In the genomic region with DNA sequence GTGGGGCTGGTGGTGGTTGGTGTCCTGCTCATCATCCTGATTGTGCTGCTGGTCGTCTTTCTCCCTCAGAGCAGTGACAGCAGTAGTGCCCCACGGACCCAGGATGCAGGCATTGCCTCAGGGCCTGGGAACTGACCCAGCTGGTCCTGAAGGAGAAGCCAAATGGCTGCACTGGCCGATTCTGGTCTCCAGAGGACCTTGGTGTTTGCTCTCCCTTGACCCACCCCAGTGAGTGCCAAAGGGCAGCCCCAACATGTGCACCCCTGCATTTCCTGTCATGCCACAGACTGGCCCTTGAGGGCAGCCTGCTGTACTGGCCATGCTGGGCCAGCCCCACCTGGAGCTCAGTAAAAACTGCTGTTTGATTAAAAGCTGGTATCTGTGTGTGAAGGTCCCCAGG, we compare ENCODE assay signal across 16 cellular contexts. TPM values are rescaled to one million over a fixed set of nuclear protein-coding genes. Genes with fewer than 3 reads are reported as not detected.
DNase-seq lines count a peak whose midpoint lies in the region; ATAC-seq, FAIRE-seq and TF ChIP-seq lines count a peak whose summit lies in the region.
"Had no signal": no experiment of that assay in that cellular context is flagged by ENCODE, and none has a peak within 500 bp of the region (broad histone marks: within the 10 kb centered on the region; RNA-seq: fewer than 3 reads in every experiment).

No MANE protein-coding gene starts in this region.

- WGBS in HepG2 (ENCODE audit: low lambda C conversion rate): no CpG with 5 or more reads among the region's 3 CpGs

- H3K4me2 ChIP-seq in HepG2 (ENCODE audit: low read depth, low read length): peak overlapping the region; percentile 38

- H3K4me1 ChIP-seq in HepG2 (ENCODE audit: insufficient read depth, low read length) (peaks cover 86% of the 10 kb centered on the region), gastrocnemius medialis (peaks cover 67 to 73% of the 10 kb centered on the region in 2 donors)

- H3K36me3 ChIP-seq in HepG2 (replicated peaks in 1 of 2; ENCODE audit: control insufficient read depth in 1 of 2, insufficient read depth in 2 of 2, low read length in 2 of 2): peaks cover 0 to 12% of the 10 kb centered on the region in 2 experiments
- H3K36me3 ChIP-seq in gastrocnemius medialis: peaks cover 0 to 18% of the 10 kb centered on the region in 2 donors

- POLR2A ChIA-PET in HepG2 (lab: Yijun Ruan, JAX) (interaction anchor here (1.6 to 25.9 kb wide), 7 partner anchors 0 to 268 kb away, joined by 4 to 795 read pairs (median 116); partner anchors contain the start of genes C2orf68, GGCX, MAT2A and RNF181), WTC11 (lab: Charles Lee) (no interaction called here)

- peak overlapping the region; percentile 40 for H3K4me3 Mint-ChIP-seq in activated T-cell treated with anti-CD3 and anti-CD28 coated beads, Interleukin-2, amount 50 U/mL, for 4 hours
- no peak overlapping the region for H3K4me3 Mint-ChIP-seq in activated T-cell treated with anti-CD3 and anti-CD28 coated beads, Interleukin-2, amount 50 U/mL, for 72 hours
- H3K4me3 Mint-ChIP-seq in IgD-negative memory B cell (peak overlapping the region in 3 of 4 donors; percentile 9 to 96 (median 52)), WTC11 (no peak overlapping the region), CD14-positive monocyte (no peak overlapping the region), nephron progenitor cell (no peak overlapping the region)

- CTCF ChIA-PET in HepG2 (lab: Yijun Ruan, JAX; ENCODE audit: low intra/inter-chr PET ratio, low total read pairs): no interaction called here
- CTCF ChIA-PET in WTC11 (lab: Charles Lee): no interaction called here

- H3K9me3 ChIP-seq in HepG2 (ENCODE audit: low read length) (no peaks in the 10 kb centered on the region), gastrocnemius medialis (no peaks in the 10 kb centered on the region)
- H3K9me3 ChIP-seq: MG63 had no signal

- no TSS peak for BruUV-seq in HepG2 (replicated peaks; lab: Mats Ljungman, UMichigan)

- TF ChIP-seq CTCF in HepG2 (CRISPR knock-in tag; IDR thresholded peaks at IDR 0.05) (peak; percentile 47), gastrocnemius medialis (IDR thresholded peaks at IDR 0.05 in 4 of 5, conservative IDR thresholded peaks at IDR 0.05 in 1 of 5) (no peak), WTC11 (IDR thresholded peaks at IDR 0.05) (no peak), CD14-positive monocyte (IDR thresholded peaks at IDR 0.05) (no peak), nephron progenitor cell (IDR thresholded peaks at IDR 0.05) (no peak)

- 0 out of 2 replicates have a peak, but pooled peaks cover 3% of the 10 kb centered on the region for H4K20me1 ChIP-seq in HepG2 (ENCODE audit: insufficient read depth, low read length)

- no peak overlapping the region for H3K27ac ChIP-seq in HepG2 (ENCODE audit: extremely low read length, insufficient read depth, low read length)
- peak overlapping the region in 3 of 4 donors; percentile 13 to 99 (median 19) for H3K27ac ChIP-seq in gastrocnemius medialis
- H3K27ac ChIP-seq: GM23248 had no signal

- H3K4me3 ChIP-seq in HepG2 (replicated peaks in 1 of 3; ENCODE audit: insufficient read depth in 1 of 3, low read depth in 2 of 3, low read length in 3 of 3) (no peak overlapping the region), gastrocnemius medialis (no peak overlapping the region)
- H3K4me3 ChIP-seq: GM23248, MG63 had no signal

- TF ChIP-seq POLR2A in HepG2 (IDR thresholded peaks at IDR 0.05; ENCODE audit: insufficient read depth in 1 of 2, low read depth in 2 of 2, low read length in 2 of 2) (no peak), gastrocnemius medialis (IDR thresholded peaks at IDR 0.05) (no peak)

- no peak overlapping the region for H3K27ac Mint-ChIP-seq in activated T-cell treated with anti-CD3 and anti-CD28 coated beads, Interleukin-2, amount 50 U/mL, for 72 hours
- H3K27ac Mint-ChIP-seq in IgD-negative memory B cell: peak overlapping the region in 2 of 3 donors; percentile 26 to 88
- H3K27ac Mint-ChIP-seq in WTC11: no peak overlapping the region
- H3K27ac Mint-ChIP-seq in CD14-positive monocyte: peak overlapping the region in 2 of 7 donors; percentile 6 to 45
- no peak overlapping the region for H3K27ac Mint-ChIP-seq in nephron progenitor cell

- H2AFZ ChIP-seq in HepG2 (ENCODE audit: low read length): no peak overlapping the region
- H2AFZ ChIP-seq: GM23248 had no signal

- H3K36me3 Mint-ChIP-seq in activated T-cell treated with anti-CD3 and anti-CD28 coated beads, Interleukin-2, amount 50 U/mL, for 4 hours (ENCODE audit: insufficient read depth): peaks cover 1% of the 10 kb centered on the region
- H3K36me3 Mint-ChIP-seq in activated T-cell treated with anti-CD3 and anti-CD28 coated beads, Interleukin-2, amount 50 U/mL, for 72 hours (ENCODE audit: insufficient read depth in 2 of 2): peaks cover 2 to 6% of the 10 kb centered on the region in 2 donors
- peaks cover 3% of the 10 kb centered on the region for H3K36me3 Mint-ChIP-seq in IgD-negative memory B cell
- peaks cover 12% of the 10 kb centered on the region for H3K36me3 Mint-ChIP-seq in WTC11
- peaks cover 27 to 32% of the 10 kb centered on the region in 2 donors for H3K36me3 Mint-ChIP-seq in CD14-positive monocyte
- no peaks in the 10 kb centered on the region for H3K36me3 Mint-ChIP-seq in nephron progenitor cell (ENCODE audit: low read depth)

- no peak for TF ChIP-seq EP300 in HepG2 (IDR thresholded peaks at IDR 0.05; ENCODE audit: low read depth in 2 of 2, low read length in 2 of 2)
- no peak for TF ChIP-seq EP300 in HepG2 (CRISPR knock-in tag; IDR thresholded peaks at IDR 0.05; ENCODE audit: borderline replicate concordance)

- no peak for DNase-seq in activated T-cell treated with anti-CD3 and anti-CD28 coated beads, Interleukin-2, amount 50 U/mL, for 4 hours
- no peak for DNase-seq in activated T-cell treated with anti-CD3 and anti-CD28 coated beads, Interleukin-2, amount 50 U/mL, for 72 hours
- DNase-seq in HepG2 (ENCODE audit: low spot score) (peak; percentile 44), gastrocnemius medialis (no peak), WTC11 (ENCODE audit: low spot score) (no peak), CD14-positive monocyte (ENCODE audit: low spot score) (no peak), nephron progenitor cell (no peak)
- DNase-seq: ACHN; CD4-positive, alpha-beta memory T cell; GM23248; MG63; NCI-H1105; NCI-H187 treated with DMSO at 0.1 percent for 48 hours; NCI-H446 had no signal

- in situ Hi-C loops in HepG2 (cut with HindIII; ENCODE audit: extremely low pct_ligation_motif_present, low pct_unique_long_range_greater_than_20kb): no loop called here
- in situ Hi-C loops in gastrocnemius medialis (cut with MboI; ENCODE audit: low sequenced_read_pairs in 4 of 4): no loop called here

- no peak for FAIRE-seq in HepG2 (lab: Jason Lieb, UNC)

- H3K9me3 Mint-ChIP-seq in activated T-cell treated with anti-CD3 and anti-CD28 coated beads, Interleukin-2, amount 50 U/mL, for 4 hours: no peaks in the 10 kb centered on the region
- no peaks in the 10 kb centered on the region for H3K9me3 Mint-ChIP-seq in activated T-cell treated with anti-CD3 and anti-CD28 coated beads, Interleukin-2, amount 50 U/mL, for 72 hours
- H3K9me3 Mint-ChIP-seq in IgD-negative memory B cell (no peaks in the 10 kb centered on the region), WTC11 (no peaks in the 10 kb centered on the region), CD14-positive monocyte (peaks cover 0 to 2% (median 0%) of the 10 kb centered on the region in 7 donors), nephron progenitor cell (no peaks in the 10 kb centered on the region)

- H3K9ac ChIP-seq in HepG2 (ENCODE audit: insufficient read depth, low read depth, low read length): no peak overlapping the region; the same call in 1 of the 2 replicates
- H3K9ac ChIP-seq: GM23248 had no signal

- peaks cover 23% of the 10 kb centered on the region for H3K79me2 ChIP-seq in HepG2 (ENCODE audit: insufficient read depth, low read length)

- no peak for ATAC-seq in activated T-cell treated with anti-CD3 and anti-CD28 coated beads, Interleukin-2, amount 50 U/mL, for 4 hours
- no peak for ATAC-seq in activated T-cell treated with anti-CD3 and anti-CD28 coated beads, Interleukin-2, amount 50 U/mL, for 72 hours (replicated peaks in 1 of 2)
- peak; percentile 21 for ATAC-seq in HepG2
- ATAC-seq in gastrocnemius medialis: no peak
- ATAC-seq in WTC11: no peak
- ATAC-seq: Right ventricle myocardium inferior had no signal

- intact Hi-C loops in HepG2 (cut with micrococcal nuclease; ENCODE audit: unreplicated experiment) (no loop called here), gastrocnemius medialis (cut with DNase I; ENCODE audit: low total_unique reads) (no loop called here), CD14-positive monocyte (cut with micrococcal nuclease) (no loop called here)

- peak; percentile 36; the same call in 1 of the 2 replicates for TF ChIP-seq RAD21 in HepG2 (CRISPR knock-in tag; IDR thresholded peaks at IDR 0.05)

- peaks cover 34% of the 10 kb centered on the region for H3K4me1 Mint-ChIP-seq in activated T-cell treated with anti-CD3 and anti-CD28 coated beads, Interleukin-2, amount 50 U/mL, for 4 hours (ENCODE audit: low read depth)
- H3K4me1 Mint-ChIP-seq in activated T-cell treated with anti-CD3 and anti-CD28 coated beads, Interleukin-2, amount 50 U/mL, for 72 hours (ENCODE audit: low read depth): peaks cover 29% of the 10 kb centered on the region
- peaks cover 15 to 28% (median 15%) of the 10 kb centered on the region in 3 donors for H3K4me1 Mint-ChIP-seq in IgD-negative memory B cell
- H3K4me1 Mint-ChIP-seq in WTC11: peaks cover 14% of the 10 kb centered on the region
- H3K4me1 Mint-ChIP-seq in CD14-positive monocyte: peaks cover 69% of the 10 kb centered on the region
- H3K4me1 Mint-ChIP-seq in nephron progenitor cell: peaks cover 55% of the 10 kb centered on the region

- H3K27me3 ChIP-seq in HepG2 (ENCODE audit: control insufficient read depth in 1 of 2, insufficient read depth in 2 of 2, low read length in 2 of 2): no peaks in the 10 kb centered on the region; a peak in 1 of 5 replicates
- no peaks in the 10 kb centered on the region for H3K27me3 ChIP-seq in gastrocnemius medialis
- H3K27me3 ChIP-seq: MG63 had no signal

- H3K27me3 Mint-ChIP-seq in activated T-cell treated with anti-CD3 and anti-CD28 coated beads, Interleukin-2, amount 50 U/mL, for 4 hours (ENCODE audit: low read depth): no peaks in the 10 kb centered on the region
- H3K27me3 Mint-ChIP-seq in activated T-cell treated with anti-CD3 and anti-CD28 coated beads, Interleukin-2, amount 50 U/mL, for 72 hours (ENCODE audit: low read depth): no peaks in the 10 kb centered on the region
- no peaks in the 10 kb centered on the region for H3K27me3 Mint-ChIP-seq in IgD-negative memory B cell
- peaks cover 13% of the 10 kb centered on the region for H3K27me3 Mint-ChIP-seq in WTC11 (ENCODE audit: low read depth)
- H3K27me3 Mint-ChIP-seq in CD14-positive monocyte (ENCODE audit: low read depth in 3 of 3): peaks cover 0 to 7% (median 0%) of the 10 kb centered on the region in 3 donors
- H3K27me3 Mint-ChIP-seq in nephron progenitor cell (ENCODE audit: low read depth, poor library complexity): peaks cover 3% of the 10 kb centered on the region
- H3K27me3 Mint-ChIP-seq: CD4-positive, alpha-beta memory T cell had no signal

RNA-seq across cellular contexts. Expression of gene RNF181, which starts 2.5 kb away (rescaled TPM):
- 100 to 1,000 TPM in 1 of 3 donors, 10 to 100 TPM in 2; 87.8 to 108 (median 94.0) TPM for total RNA-seq in activated T-cell treated with anti-CD3 and anti-CD28 coated beads, Interleukin-2, amount 50 U/mL, for 4 hours
- 100 to 1,000 TPM; 114 to 129 TPM for total RNA-seq in activated T-cell treated with anti-CD3 and anti-CD28 coated beads, Interleukin-2, amount 50 U/mL, for 72 hours
- polyA plus RNA-seq in IgD-negative memory B cell (206 TPM), HepG2 (2011; rRNA removed) (578 and 594 TPM in 2 replicates), CD14-positive monocyte (100 to 1,000 TPM; 382 to 475 TPM)
- total RNA-seq in HepG2 (2016; rRNA removed; fragmentation: Illumina TruSeq; extraction: Trizol) (224 and 234 TPM in 2 replicates), gastrocnemius medialis (100 to 1,000 TPM; 207 to 235 (median 215) TPM), WTC11 (2021) (95.4 to 108 TPM (median 102 TPM) in 3 replicates)
- total RNA-seq in HepG2 (2016; cell fraction: cytosol; rRNA removed; fragmentation: Illumina TruSeq; extraction: Trizol; ENCODE audit: low read depth): 68.8 and 79.7 TPM in 2 replicates
- total RNA-seq in HepG2 (2016; cell fraction: insoluble cytoplasmic fraction; rRNA removed; fragmentation: Illumina TruSeq; extraction: Trizol): 237 and 239 TPM in 2 replicates
- 60.8 and 63.4 TPM in 2 replicates for total RNA-seq in HepG2 (2016; cell fraction: membrane; rRNA removed; fragmentation: Illumina TruSeq; extraction: Trizol)
- total RNA-seq in HepG2 (2016; cell fraction: nucleus; rRNA removed; fragmentation: Illumina TruSeq; extraction: Trizol): 99.4 and 107 TPM in 2 replicates
- 700 and 712 TPM in 2 replicates for polyA plus RNA-seq in HepG2 (2011; cell fraction: cytosol; rRNA removed)
- polyA plus RNA-seq in HepG2 (2011; cell fraction: nucleus; rRNA removed): 285 and 326 TPM in 2 replicates
- polyA plus RNA-seq in HepG2 (2012): 240 and 307 TPM in 2 replicates
- 54.1 and 54.2 TPM in 2 replicates for polyA plus RNA-seq in HepG2 (2016; cell fraction: cytosol; fragmentation: Illumina TruSeq; extraction: Trizol; ENCODE audit: low read depth)
- polyA plus RNA-seq in HepG2 (2016; cell fraction: insoluble cytoplasmic fraction; fragmentation: Illumina TruSeq; extraction: Trizol; ENCODE audit: low read depth): 189 and 200 TPM in 2 replicates
- polyA plus RNA-seq in HepG2 (2016; cell fraction: membrane; fragmentation: Illumina TruSeq; extraction: Trizol; ENCODE audit: low read depth): 43.8 and 45.1 TPM in 2 replicates
- 124 and 147 TPM in 2 replicates for polyA plus RNA-seq in HepG2 (2016; cell fraction: nucleus; fragmentation: Illumina TruSeq; extraction: Trizol; ENCODE audit: insufficient read depth, low read depth)
- 200 and 300 TPM in 2 replicates for polyA minus RNA-seq in HepG2 (2011; rRNA and poly(A)+ RNA removed; ENCODE audit: low replicate concordance)
- 65.6 and 78.5 TPM in 2 replicates for polyA minus RNA-seq in HepG2 (2011; cell fraction: cytosol; rRNA and poly(A)+ RNA removed)
- 59.9 and 82.9 TPM in 2 replicates for polyA minus RNA-seq in HepG2 (2011; cell fraction: nucleus; rRNA and poly(A)+ RNA removed)

RNA-seq across cellular contexts. Expression of gene VAMP5, which starts 8.8 kb away (rescaled TPM):
- 10 to 100 TPM in 1 of 3 donors, 1 to 10 TPM in 2; 7.3 to 12.1 (median 9.3) TPM for total RNA-seq in activated T-cell treated with anti-CD3 and anti-CD28 coated beads, Interleukin-2, amount 50 U/mL, for 4 hours
- 10 to 100 TPM; 73.3 to 78.9 TPM for total RNA-seq in activated T-cell treated with anti-CD3 and anti-CD28 coated beads, Interleukin-2, amount 50 U/mL, for 72 hours
- 43.0 TPM for polyA plus RNA-seq in IgD-negative memory B cell
- 7.2 and 9.0 TPM in 2 replicates for total RNA-seq in HepG2 (2016; rRNA removed; fragmentation: Illumina TruSeq; extraction: Trizol)
- total RNA-seq in HepG2 (2016; cell fraction: cytosol; rRNA removed; fragmentation: Illumina TruSeq; extraction: Trizol; ENCODE audit: low read depth): 13.9 and 18.3 TPM in 2 replicates
- total RNA-seq in HepG2 (2016; cell fraction: insoluble cytoplasmic fraction; rRNA removed; fragmentation: Illumina TruSeq; extraction: Trizol): 7.1 and 9.2 TPM in 2 replicates
- total RNA-seq in HepG2 (2016; cell fraction: membrane; rRNA removed; fragmentation: Illumina TruSeq; extraction: Trizol): 12.5 and 15.9 TPM in 2 replicates
- total RNA-seq in HepG2 (2016; cell fraction: nucleus; rRNA removed; fragmentation: Illumina TruSeq; extraction: Trizol): 3.2 and 4.0 TPM in 2 replicates
- polyA plus RNA-seq in HepG2 (2011; rRNA removed): 56.7 and 68.6 TPM in 2 replicates
- polyA plus RNA-seq in HepG2 (2011; cell fraction: cytosol; rRNA removed): 87.7 and 90.8 TPM in 2 replicates
- polyA plus RNA-seq in HepG2 (2011; cell fraction: nucleus; rRNA removed): 35.8 and 44.7 TPM in 2 replicates
- polyA plus RNA-seq in HepG2 (2012): 39.4 and 46.3 TPM in 2 replicates
- polyA plus RNA-seq in HepG2 (2016; cell fraction: cytosol; fragmentation: Illumina TruSeq; extraction: Trizol; ENCODE audit: low read depth): 27.3 and 33.3 TPM in 2 replicates
- polyA plus RNA-seq in HepG2 (2016; cell fraction: insoluble cytoplasmic fraction; fragmentation: Illumina TruSeq; extraction: Trizol; ENCODE audit: low read depth): 20.9 and 22.2 TPM in 2 replicates
- polyA plus RNA-seq in HepG2 (2016; cell fraction: membrane; fragmentation: Illumina TruSeq; extraction: Trizol; ENCODE audit: low read depth): 21.7 and 27.9 TPM in 2 replicates
- polyA plus RNA-seq in HepG2 (2016; cell fraction: nucleus; fragmentation: Illumina TruSeq; extraction: Trizol; ENCODE audit: insufficient read depth, low read depth): 11.7 and 13.5 TPM in 2 replicates
- polyA minus RNA-seq in HepG2 (2011; rRNA and poly(A)+ RNA removed; ENCODE audit: low replicate concordance): 5.5 and 44.4 TPM in 2 replicates
- 7.3 and 9.1 TPM in 2 replicates for polyA minus RNA-seq in HepG2 (2011; cell fraction: cytosol; rRNA and poly(A)+ RNA removed)
- 2.0 and 4.9 TPM in 2 replicates for polyA minus RNA-seq in HepG2 (2011; cell fraction: nucleus; rRNA and poly(A)+ RNA removed)
- 10 to 100 TPM; 19.9 to 47.0 (median 36.9) TPM for total RNA-seq in gastrocnemius medialis
- total RNA-seq in WTC11 (2021): 6.3 to 7.4 TPM (median 7.0 TPM) in 3 replicates
- 100 to 1,000 TPM; 171 to 251 TPM for polyA plus RNA-seq in CD14-positive monocyte

RNA-seq across cellular contexts. Expression of gene TMEM150A, which starts 9.5 kb away (rescaled TPM):
- 10 to 100 TPM in 2 of 3 donors, 1 to 10 TPM in 1; 9.7 to 11.9 (median 10.5) TPM for total RNA-seq in activated T-cell treated with anti-CD3 and anti-CD28 coated beads, Interleukin-2, amount 50 U/mL, for 4 hours
- 1 to 10 TPM; 3.5 to 4.1 TPM for total RNA-seq in activated T-cell treated with anti-CD3 and anti-CD28 coated beads, Interleukin-2, amount 50 U/mL, for 72 hours
- 13.4 TPM for polyA plus RNA-seq in IgD-negative memory B cell
- 24.0 and 30.1 TPM in 2 replicates for total RNA-seq in HepG2 (2016; rRNA removed; fragmentation: Illumina TruSeq; extraction: Trizol)
- total RNA-seq in HepG2 (2016; cell fraction: cytosol; rRNA removed; fragmentation: Illumina TruSeq; extraction: Trizol; ENCODE audit: low read depth): 24.1 and 32.5 TPM in 2 replicates
- total RNA-seq in HepG2 (2016; cell fraction: insoluble cytoplasmic fraction; rRNA removed; fragmentation: Illumina TruSeq; extraction: Trizol): 20.6 and 30.6 TPM in 2 replicates
- 35.6 and 42.7 TPM in 2 replicates for total RNA-seq in HepG2 (2016; cell fraction: membrane; rRNA removed; fragmentation: Illumina TruSeq; extraction: Trizol)
- 27.9 and 33.6 TPM in 2 replicates for total RNA-seq in HepG2 (2016; cell fraction: nucleus; rRNA removed; fragmentation: Illumina TruSeq; extraction: Trizol)
- 70.4 and 111 TPM in 2 replicates for polyA plus RNA-seq in HepG2 (2011; rRNA removed)
- polyA plus RNA-seq in HepG2 (2011; cell fraction: cytosol; rRNA removed): 56.0 and 56.1 TPM in 2 replicates
- 277 and 295 TPM in 2 replicates for polyA plus RNA-seq in HepG2 (2011; cell fraction: nucleus; rRNA removed)
- 57.6 and 80.5 TPM in 2 replicates for polyA plus RNA-seq in HepG2 (2012)
- 35.9 and 45.2 TPM in 2 replicates for polyA plus RNA-seq in HepG2 (2016; cell fraction: cytosol; fragmentation: Illumina TruSeq; extraction: Trizol; ENCODE audit: low read depth)
- 34.2 and 35.6 TPM in 2 replicates for polyA plus RNA-seq in HepG2 (2016; cell fraction: insoluble cytoplasmic fraction; fragmentation: Illumina TruSeq; extraction: Trizol; ENCODE audit: low read depth)
- 43.2 and 51.3 TPM in 2 replicates for polyA plus RNA-seq in HepG2 (2016; cell fraction: membrane; fragmentation: Illumina TruSeq; extraction: Trizol; ENCODE audit: low read depth)
- polyA plus RNA-seq in HepG2 (2016; cell fraction: nucleus; fragmentation: Illumina TruSeq; extraction: Trizol; ENCODE audit: insufficient read depth, low read depth): 83.8 and 85.6 TPM in 2 replicates
- polyA minus RNA-seq in HepG2 (2011; rRNA and poly(A)+ RNA removed; ENCODE audit: low replicate concordance): 7.2 and 99.4 TPM in 2 replicates
- polyA minus RNA-seq in HepG2 (2011; cell fraction: cytosol; rRNA and poly(A)+ RNA removed): 17.1 and 21.3 TPM in 2 replicates
- 30.6 and 39.5 TPM in 2 replicates for polyA minus RNA-seq in HepG2 (2011; cell fraction: nucleus; rRNA and poly(A)+ RNA removed)
- 100 to 1,000 TPM in 1 of 4 donors, 10 to 100 TPM in 3; 44.4 to 102 (median 80.7) TPM for total RNA-seq in gastrocnemius medialis
- 20.9 to 23.1 TPM (median 21.6 TPM) in 3 replicates for total RNA-seq in WTC11 (2021)
- polyA plus RNA-seq in CD14-positive monocyte: 10 to 100 TPM; 24.7 to 26.6 TPM

RNA-seq across cellular contexts. Expression of gene VAMP8, which starts 15.6 kb away (rescaled TPM):
- 10 to 100 TPM; 64.6 to 75.9 (median 71.2) TPM for total RNA-seq in activated T-cell treated with anti-CD3 and anti-CD28 coated beads, Interleukin-2, amount 50 U/mL, for 4 hours
- total RNA-seq in activated T-cell treated with anti-CD3 and anti-CD28 coated beads, Interleukin-2, amount 50 U/mL, for 72 hours: 10 to 100 TPM; 85.0 to 89.5 TPM
- polyA plus RNA-seq in IgD-negative memory B cell (240 TPM), HepG2 (2011; rRNA removed) (151 and 157 TPM in 2 replicates), CD14-positive monocyte (100 to 1,000 TPM; 623 to 761 TPM)
- total RNA-seq in HepG2 (2016; rRNA removed; fragmentation: Illumina TruSeq; extraction: Trizol) (83.3 and 97.0 TPM in 2 replicates), gastrocnemius medialis (10 to 100 TPM in 1 of 4 donors, 1 to 10 TPM in 3; 5.3 to 12.1 (median 7.1) TPM), WTC11 (2021) (48.8 to 55.4 TPM (median 52.0 TPM) in 3 replicates)
- 33.0 and 34.9 TPM in 2 replicates for total RNA-seq in HepG2 (2016; cell fraction: cytosol; rRNA removed; fragmentation: Illumina TruSeq; extraction: Trizol; ENCODE audit: low read depth)
- 91.8 and 96.6 TPM in 2 replicates for total RNA-seq in HepG2 (2016; cell fraction: insoluble cytoplasmic fraction; rRNA removed; fragmentation: Illumina TruSeq; extraction: Trizol)
- 38.7 and 40.7 TPM in 2 replicates for total RNA-seq in HepG2 (2016; cell fraction: membrane; rRNA removed; fragmentation: Illumina TruSeq; extraction: Trizol)
- 36.3 and 40.3 TPM in 2 replicates for total RNA-seq in HepG2 (2016; cell fraction: nucleus; rRNA removed; fragmentation: Illumina TruSeq; extraction: Trizol)
- 149 and 196 TPM in 2 replicates for polyA plus RNA-seq in HepG2 (2011; cell fraction: cytosol; rRNA removed)
- 67.9 and 94.0 TPM in 2 replicates for polyA plus RNA-seq in HepG2 (2011; cell fraction: nucleus; rRNA removed)
- polyA plus RNA-seq in HepG2 (2012): 146 and 149 TPM in 2 replicates
- 45.1 and 52.0 TPM in 2 replicates for polyA plus RNA-seq in HepG2 (2016; cell fraction: cytosol; fragmentation: Illumina TruSeq; extraction: Trizol; ENCODE audit: low read depth)
- polyA plus RNA-seq in HepG2 (2016; cell fraction: insoluble cytoplasmic fraction; fragmentation: Illumina TruSeq; extraction: Trizol; ENCODE audit: low read depth): 141 and 157 TPM in 2 replicates
- 48.0 and 51.7 TPM in 2 replicates for polyA plus RNA-seq in HepG2 (2016; cell fraction: membrane; fragmentation: Illumina TruSeq; extraction: Trizol; ENCODE audit: low read depth)
- 89.3 and 90.1 TPM in 2 replicates for polyA plus RNA-seq in HepG2 (2016; cell fraction: nucleus; fragmentation: Illumina TruSeq; extraction: Trizol; ENCODE audit: insufficient read depth, low read depth)
- 33.8 and 60.6 TPM in 2 replicates for polyA minus RNA-seq in HepG2 (2011; rRNA and poly(A)+ RNA removed; ENCODE audit: low replicate concordance)
- 17.8 and 20.1 TPM in 2 replicates for polyA minus RNA-seq in HepG2 (2011; cell fraction: cytosol; rRNA and poly(A)+ RNA removed)
- polyA minus RNA-seq in HepG2 (2011; cell fraction: nucleus; rRNA and poly(A)+ RNA removed): 16.2 and 24.6 TPM in 2 replicates

RNA-seq across cellular contexts. Expression of gene C2orf68, which starts 18.8 kb away (rescaled TPM):
- 10 to 100 TPM; 17.1 to 21.0 (median 18.1) TPM for total RNA-seq in activated T-cell treated with anti-CD3 and anti-CD28 coated beads, Interleukin-2, amount 50 U/mL, for 4 hours
- 10 to 100 TPM; 38.9 to 48.9 TPM for total RNA-seq in activated T-cell treated with anti-CD3 and anti-CD28 coated beads, Interleukin-2, amount 50 U/mL, for 72 hours
- 18.3 TPM for polyA plus RNA-seq in IgD-negative memory B cell
- total RNA-seq in HepG2 (2016; rRNA removed; fragmentation: Illumina TruSeq; extraction: Trizol): 47.1 and 49.0 TPM in 2 replicates
- total RNA-seq in HepG2 (2016; cell fraction: cytosol; rRNA removed; fragmentation: Illumina TruSeq; extraction: Trizol; ENCODE audit: low read depth): 32.5 and 36.5 TPM in 2 replicates
- 48.7 and 49.6 TPM in 2 replicates for total RNA-seq in HepG2 (2016; cell fraction: insoluble cytoplasmic fraction; rRNA removed; fragmentation: Illumina TruSeq; extraction: Trizol)
- total RNA-seq in HepG2 (2016; cell fraction: membrane; rRNA removed; fragmentation: Illumina TruSeq; extraction: Trizol): 64.2 and 67.0 TPM in 2 replicates
- 33.2 and 34.7 TPM in 2 replicates for total RNA-seq in HepG2 (2016; cell fraction: nucleus; rRNA removed; fragmentation: Illumina TruSeq; extraction: Trizol)
- 77.4 and 82.8 TPM in 2 replicates for polyA plus RNA-seq in HepG2 (2011; rRNA removed)
- polyA plus RNA-seq in HepG2 (2011; cell fraction: cytosol; rRNA removed): 32.5 and 38.0 TPM in 2 replicates
- 55.4 and 70.0 TPM in 2 replicates for polyA plus RNA-seq in HepG2 (2011; cell fraction: nucleus; rRNA removed)
- polyA plus RNA-seq in HepG2 (2012): 42.2 and 51.9 TPM in 2 replicates
- polyA plus RNA-seq in HepG2 (2016; cell fraction: cytosol; fragmentation: Illumina TruSeq; extraction: Trizol; ENCODE audit: low read depth): 54.3 and 54.6 TPM in 2 replicates
- 56.4 and 59.2 TPM in 2 replicates for polyA plus RNA-seq in HepG2 (2016; cell fraction: insoluble cytoplasmic fraction; fragmentation: Illumina TruSeq; extraction: Trizol; ENCODE audit: low read depth)
- 69.9 and 70.6 TPM in 2 replicates for polyA plus RNA-seq in HepG2 (2016; cell fraction: membrane; fragmentation: Illumina TruSeq; extraction: Trizol; ENCODE audit: low read depth)
- polyA plus RNA-seq in HepG2 (2016; cell fraction: nucleus; fragmentation: Illumina TruSeq; extraction: Trizol; ENCODE audit: insufficient read depth, low read depth): 76.9 and 78.6 TPM in 2 replicates
- 73.7 and 82.9 TPM in 2 replicates for polyA minus RNA-seq in HepG2 (2011; rRNA and poly(A)+ RNA removed; ENCODE audit: low replicate concordance)
- polyA minus RNA-seq in HepG2 (2011; cell fraction: cytosol; rRNA and poly(A)+ RNA removed): 34.4 and 42.2 TPM in 2 replicates
- polyA minus RNA-seq in HepG2 (2011; cell fraction: nucleus; rRNA and poly(A)+ RNA removed): 35.4 and 43.0 TPM in 2 replicates
- total RNA-seq in gastrocnemius medialis: 10 to 100 TPM; 28.4 to 35.4 (median 32.3) TPM
- total RNA-seq in WTC11 (2021): 63.8 to 69.6 TPM (median 65.0 TPM) in 3 replicates
- polyA plus RNA-seq in CD14-positive monocyte: 10 to 100 TPM; 24.2 to 30.7 TPM

Comparison
In these comparisons a context has a peak if more than half of its experiments do, and no peak if none do; other contexts are left out.
1. H3K4me3 Mint-ChIP-seq: peak in activated T-cell treated with anti-CD3 and anti-CD28 coated beads, Interleukin-2, amount 50 U/mL, for 4 hours (single experiment) and IgD-negative memory B cell (3 of 4); none in activated T-cell treated with anti-CD3 and anti-CD28 coated beads, Interleukin-2, amount 50 U/mL, for 72 hours (0 of 2), WTC11 (single experiment), CD14-positive monocyte (0 of 2) and nephron progenitor cell (single experiment).
2. H3K27ac Mint-ChIP-seq: peak in IgD-negative memory B cell (2 of 3); none in activated T-cell treated with anti-CD3 and anti-CD28 coated beads, Interleukin-2, amount 50 U/mL, for 72 hours (single experiment), WTC11 (single experiment) and nephron progenitor cell (single experiment).